Comparison of ENCODE assay signal across 9 cellular contexts in genomic region chr17:46977348-46977747, GRCh38. TPM values are rescaled to one million over a fixed set of nuclear protein-coding genes. Genes with fewer than 3 reads are reported as not detected.
DNase-seq lines count a peak whose midpoint lies in the region; ATAC-seq and TF ChIP-seq lines count a peak whose summit lies in the region.
"Had no signal": no experiment of that assay in that cellular context is flagged by ENCODE, and none has a peak within 500 bp of the region (broad histone marks: within the 10 kb centered on the region; RNA-seq: fewer than 3 reads in every experiment).

No MANE protein-coding gene starts in this region.

- POLR2A ChIA-PET in Panc1 (lab: Charles Lee): interaction anchor here (0.6 kb wide), 1 partner anchor 192 kb away, joined by 6 read pairs; no protein-coding TSS in a partner anchor

- ATAC-seq in Panc1: peak; percentile 90
- no peak for ATAC-seq in HG03175 (IDR thresholded peaks at IDR 0.05; ENCODE audit: unreplicated experiment)
- ATAC-seq in HG02938 (IDR thresholded peaks at IDR 0.05; ENCODE audit: unreplicated experiment): no peak
- ATAC-seq in HG03354 (IDR thresholded peaks at IDR 0.05; ENCODE audit: poor library complexity, severe bottlenecking, unreplicated experiment): no peak

- H3K4me3 ChIP-seq in Panc1 (ENCODE audit: low read depth in 2 of 2, low read length in 2 of 2) (no peak overlapping the region), testis (no peak overlapping the region)
- H3K4me3 ChIP-seq: right lobe of liver had no signal

- H3K36me3 ChIP-seq in Panc1 (ENCODE audit: control insufficient read depth, insufficient read depth, low read length) (no peaks in the 10 kb centered on the region), testis (ENCODE audit: low read depth, missing control alignments) (no peaks in the 10 kb centered on the region)
- H3K36me3 ChIP-seq: right lobe of liver had no signal

- intact Hi-C loops in Panc1 (cut with micrococcal nuclease; ENCODE audit: unreplicated experiment): no loop called here
- intact Hi-C loops in testis (cut with DNase I; ENCODE audit: low total_unique reads): no loop called here

- peak overlapping the region; percentile 88 for H3K4me3 Mint-ChIP-seq in activated naive CD4-positive, alpha-beta T cell treated with anti-CD3 and anti-CD28 coated beads, Interleukin-2, amount 50 U/mL, for 24 hours
- peak overlapping the region; percentile 95 for H3K4me3 Mint-ChIP-seq in glutamatergic neuron (ENCODE audit: unreplicated experiment)

- H3K27ac ChIP-seq in Panc1 (ENCODE audit: low read length) (no peak overlapping the region), testis (no peak overlapping the region)
- H3K27ac ChIP-seq: right lobe of liver had no signal

- in situ Hi-C loops in Panc1 (cut with HindIII; ENCODE audit: low pct_unique_long_range_greater_than_20kb, low sequenced_read_pairs): no loop called here

- WGBS in testis, 2 donors: 44 to 48% methylated on average over 7 of the region's 7 CpGs

- H3K9me3 Mint-ChIP-seq in activated naive CD4-positive, alpha-beta T cell treated with anti-CD3 and anti-CD28 coated beads, Interleukin-2, amount 50 U/mL, for 24 hours: no peaks in the 10 kb centered on the region
- peaks cover 13% of the 10 kb centered on the region for H3K9me3 Mint-ChIP-seq in glutamatergic neuron (ENCODE audit: unreplicated experiment)

- peaks cover 30% of the 10 kb centered on the region for H3K27me3 Mint-ChIP-seq in activated naive CD4-positive, alpha-beta T cell treated with anti-CD3 and anti-CD28 coated beads, Interleukin-2, amount 50 U/mL, for 24 hours
- H3K27me3 Mint-ChIP-seq in glutamatergic neuron (ENCODE audit: unreplicated experiment): peaks cover 5% of the 10 kb centered on the region

- BruUV-seq in Panc1 (replicated peaks; lab: Mats Ljungman, UMichigan): no TSS peak

- peaks cover 16% of the 10 kb centered on the region for H3K4me1 Mint-ChIP-seq in activated naive CD4-positive, alpha-beta T cell treated with anti-CD3 and anti-CD28 coated beads, Interleukin-2, amount 50 U/mL, for 24 hours
- H3K4me1 Mint-ChIP-seq in glutamatergic neuron (ENCODE audit: low read depth, unreplicated experiment): peaks cover 33% of the 10 kb centered on the region

- no peak for DNase-seq in activated naive CD4-positive, alpha-beta T cell treated with anti-CD3 and anti-CD28 coated beads, Interleukin-2, amount 50 U/mL, for 16 hours
- DNase-seq in Panc1 (ENCODE audit: low read depth, low spot score): no peak
- DNase-seq in glutamatergic neuron: peak; percentile 81
- DNase-seq in testis: peak; percentile 48

- TF ChIP-seq POLR2A in testis (IDR thresholded peaks at IDR 0.05): no peak

- H3K9me3 ChIP-seq in Panc1 (ENCODE audit: control insufficient read depth, insufficient read depth, low read depth, low read length): no peaks in the 10 kb centered on the region
- H3K9me3 ChIP-seq in testis: no peaks in the 10 kb centered on the region
- H3K9me3 ChIP-seq: right lobe of liver had no signal

- H3K4me1 ChIP-seq in Panc1 (ENCODE audit: control insufficient read depth, insufficient read depth, low read length) (peaks cover 3% of the 10 kb centered on the region; the same call in 1 of the 2 replicates), testis (no peaks in the 10 kb centered on the region)

- H3K27me3 ChIP-seq in Panc1 (ENCODE audit: control insufficient read depth, insufficient read depth, low read length): peaks cover 2% of the 10 kb centered on the region; the same call in 1 of the 2 replicates
- no peaks in the 10 kb centered on the region for H3K27me3 ChIP-seq in testis

- TF ChIP-seq CTCF in Panc1 (IDR thresholded peaks at IDR 0.05) (peak; percentile 38; the same call in 1 of the 2 replicates), glutamatergic neuron (IDR thresholded peaks at IDR 0.05; ENCODE audit: partially characterized antibody, unreplicated experiment) (peak; percentile 36), testis (IDR thresholded peaks at IDR 0.05) (no peak)

- peaks cover 8% of the 10 kb centered on the region for H3K36me3 Mint-ChIP-seq in activated naive CD4-positive, alpha-beta T cell treated with anti-CD3 and anti-CD28 coated beads, Interleukin-2, amount 50 U/mL, for 24 hours
- no peaks in the 10 kb centered on the region for H3K36me3 Mint-ChIP-seq in glutamatergic neuron (ENCODE audit: unreplicated experiment)

- CTCF ChIA-PET in Panc1 (lab: Charles Lee): interaction anchor here (0.6 kb wide), 1 partner anchor 94 kb away, joined by 7 read pairs; no protein-coding TSS in a partner anchor

- H3K27ac Mint-ChIP-seq in activated naive CD4-positive, alpha-beta T cell treated with anti-CD3 and anti-CD28 coated beads, Interleukin-2, amount 50 U/mL, for 24 hours: no peak overlapping the region
- peak overlapping the region; percentile 92 for H3K27ac Mint-ChIP-seq in glutamatergic neuron (ENCODE audit: unreplicated experiment)

RNA-seq across cellular contexts. Expression of gene RPRML, which starts 1.7 kb away (rescaled TPM):
- total RNA-seq in Panc1 (2021; ENCODE audit: unreplicated experiment) (0.54 TPM), glutamatergic neuron (ENCODE audit: unreplicated experiment) (4.5 TPM), testis (not detected)
- polyA plus RNA-seq in Panc1 (2012; ENCODE audit: insufficient read length): not detected
- polyA plus RNA-seq in testis (ENCODE audit: insufficient read depth, low read depth, low replicate concordance): not detected

RNA-seq across cellular contexts. Expression of gene GOSR2, which starts 54.4 kb away (rescaled TPM):
- total RNA-seq in Panc1 (2021; ENCODE audit: unreplicated experiment) (36.5 TPM), glutamatergic neuron (ENCODE audit: unreplicated experiment) (62.4 TPM), testis (10 to 100 TPM; 72.2 to 92.8 TPM)
- polyA plus RNA-seq in Panc1 (2012; ENCODE audit: insufficient read length): 26.5 TPM
- polyA plus RNA-seq in testis (ENCODE audit: insufficient read depth, low read depth, low replicate concordance): 92.4 TPM

Comparison
In these comparisons a context has a peak if more than half of its experiments do, and no peak if none do; other contexts are left out.
1. DNase-seq: peak in glutamatergic neuron (single experiment) and testis (single experiment); none in activated naive CD4-positive, alpha-beta T cell treated with anti-CD3 and anti-CD28 coated beads, Interleukin-2, amount 50 U/mL, for 16 hours (single experiment) and Panc1 (single experiment).
2. CTCF ChIP-seq: peak in Panc1 (single experiment) and glutamatergic neuron (single experiment); none in testis (0 of 3).